Comparison of ENCODE assay signal across 29 cellular contexts in the genomic region with DNA sequence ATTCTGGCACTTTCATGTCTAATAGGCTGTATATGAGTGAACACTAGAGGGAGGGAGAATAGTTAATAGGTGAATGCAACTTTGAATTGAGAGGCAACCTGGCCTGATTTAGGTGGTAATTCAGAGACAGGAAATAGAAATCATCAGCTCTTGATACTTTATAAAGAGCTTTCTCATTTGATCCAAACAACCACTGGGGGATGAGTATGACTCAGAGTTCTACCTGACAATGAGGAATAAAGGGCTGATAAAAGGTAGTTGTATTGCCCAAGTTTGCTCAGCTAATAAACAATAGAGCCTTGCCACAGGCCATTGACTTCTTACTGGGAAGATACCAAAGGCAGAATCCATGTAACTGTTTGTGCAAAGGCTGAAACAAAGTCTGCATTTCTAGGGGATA. TPM values are rescaled to one million over a fixed set of nuclear protein-coding genes. Genes with fewer than 3 reads are reported as not detected.
DNase-seq lines count a peak whose midpoint lies in the region; ATAC-seq, FAIRE-seq and TF ChIP-seq lines count a peak whose summit lies in the region.
"Had no signal": no experiment of that assay in that cellular context is flagged by ENCODE, and none has a peak within 500 bp of the region (broad histone marks: within the 10 kb centered on the region; RNA-seq: fewer than 3 reads in every experiment).

No MANE protein-coding gene starts in this region.

- H3K9me3 ChIP-seq in breast epithelium = peaks cover 0 to 6% of the 10 kb centered on the region in 2 donors
- H3K9me3 ChIP-seq: colonic mucosa, ovary had no signal

- BruUV-seq in MCF 10A (replicated peaks; lab: Mats Ljungman, UMichigan) = no TSS peak

- CTCF ChIA-PET in MCF 10A (lab: Yijun Ruan, JAX) = interaction anchor here (0.6 to 2.5 kb wide), 6 partner anchors 8 to 1715 kb away, joined by 3 to 6 read pairs (median 4); no protein-coding TSS in a partner anchor

- H3K27me3 Mint-ChIP-seq in MCF 10A (ENCODE audit: insufficient read depth, unreplicated experiment) = peaks cover 52% of the 10 kb centered on the region

- H3K4me1 Mint-ChIP-seq in MCF 10A (ENCODE audit: insufficient read depth, unreplicated experiment) = peaks cover 5% of the 10 kb centered on the region

- H3K27me3 ChIP-seq in breast epithelium = no peaks in the 10 kb centered on the region
- H3K27me3 ChIP-seq in bronchial epithelial cell (ENCODE audit: control insufficient read depth, insufficient read depth, low read length) = peaks cover 2% of the 10 kb centered on the region
- H3K27me3 ChIP-seq: colonic mucosa, ovary, right atrium auricular region had no signal

- no peak overlapping the region for H3K27ac Mint-ChIP-seq in MCF 10A (ENCODE audit: low read depth, unreplicated experiment)
- H3K27ac Mint-ChIP-seq: activated CD4-positive, alpha-beta memory T cell treated with anti-CD3 and anti-CD28 coated beads, Interleukin-2, amount 10 ng/mL, durations not matched to agents 7 days and 5 days; activated naive CD8-positive, alpha-beta T cell; GM23338; immature natural killer cell had no signal

- no peaks in the 10 kb centered on the region for H3K4me1 ChIP-seq in breast epithelium
- H3K4me1 ChIP-seq: colonic mucosa had no signal

- H3K36me3 ChIP-seq in breast epithelium = no peaks in the 10 kb centered on the region
- H3K36me3 ChIP-seq in bronchial epithelial cell (ENCODE audit: control insufficient read depth, insufficient read depth, low read length) = no peaks in the 10 kb centered on the region
- H3K36me3 ChIP-seq: cardiac muscle cell, colonic mucosa, ovary, right atrium auricular region had no signal

- DNase-seq in MCF 10A (ENCODE audit: unreplicated experiment) (peak; percentile 33), breast epithelium (ENCODE audit: low spot score in 2 of 2) (no peak), NCI-H69 (lab: John Stamatoyannopoulos, UW) (peak; percentile 13), bronchial epithelial cell (ENCODE audit: low read depth) (peak; percentile 58), renal cortical epithelial cell (ENCODE audit: low read depth) (peak; percentile 63), NCI-H2029 treated with DMSO at 0.1 percent for 48 hours (lab: John Stamatoyannopoulos, UW) (no peak)
- DNase-seq: activated CD4-positive, alpha-beta memory T cell treated with anti-CD3 and anti-CD28 coated beads, Interleukin-2, amount 10 ng/mL, durations not matched to agents 7 days and 5 days; anterior cingulate cortex; colonic mucosa; effector CD4-positive, alpha-beta T cell; immature natural killer cell; KBM-7; mesenchymal stem cell; NCI-H1105; NCI-H2029; NCI-H446; NCI-H82; ovary; small intestine; stimulated activated naive CD4-positive, alpha-beta T cell had no signal

- H3K27ac ChIP-seq in breast epithelium = no peak overlapping the region
- H3K27ac ChIP-seq: C4-2B, cardiac muscle cell, colonic mucosa, ovary, right atrium auricular region had no signal

- no peak for ATAC-seq in GM18517 (IDR thresholded peaks at IDR 0.05; ENCODE audit: unreplicated experiment)
- ATAC-seq in HG03520 (IDR thresholded peaks at IDR 0.05; ENCODE audit: unreplicated experiment) = no peak
- ATAC-seq: GM23338 had no signal

- no peaks in the 10 kb centered on the region for H3K9me3 Mint-ChIP-seq in MCF 10A (ENCODE audit: unreplicated experiment)
- H3K9me3 Mint-ChIP-seq: activated CD4-positive, alpha-beta memory T cell treated with anti-CD3 and anti-CD28 coated beads, Interleukin-2, amount 10 ng/mL, durations not matched to agents 7 days and 5 days; GM23338 had no signal

- TF ChIP-seq POLR2A in breast epithelium (IDR thresholded peaks at IDR 0.05) = no peak

- no peaks in the 10 kb centered on the region for H3K36me3 Mint-ChIP-seq in MCF 10A (ENCODE audit: insufficient read depth, unreplicated experiment)
- H3K36me3 Mint-ChIP-seq: activated naive CD8-positive, alpha-beta T cell; immature natural killer cell had no signal

- intact Hi-C loops in MCF 10A (cut with micrococcal nuclease) = no loop called here
- intact Hi-C loops in breast epithelium (cut with DNase I; ENCODE audit: low total_unique reads) = no loop called here

- POLR2A ChIA-PET in MCF 10A (lab: Yijun Ruan, JAX) = interaction anchor here (2.3 kb wide), 1 partner anchor 10 kb away, joined by 6 read pairs; no protein-coding TSS in a partner anchor

- H3K4me3 ChIP-seq in breast epithelium (no peak overlapping the region), bronchial epithelial cell (ENCODE audit: low read depth, low read length) (no peak overlapping the region)
- H3K4me3 ChIP-seq: cardiac muscle cell, colonic mucosa, GM23338, ovary, right atrium auricular region had no signal

- no peak overlapping the region for H3K4me3 Mint-ChIP-seq in MCF 10A (ENCODE audit: unreplicated experiment)
- H3K4me3 Mint-ChIP-seq: activated CD4-positive, alpha-beta memory T cell treated with anti-CD3 and anti-CD28 coated beads, Interleukin-2, amount 10 ng/mL, durations not matched to agents 7 days and 5 days; activated naive CD8-positive, alpha-beta T cell; GM23338; immature natural killer cell had no signal

- TF ChIP-seq CTCF in MCF 10A (IDR thresholded peaks at IDR 0.05; ENCODE audit: unreplicated experiment) = no peak
- TF ChIP-seq CTCF in breast epithelium (IDR thresholded peaks at IDR 0.05) = no peak
- TF ChIP-seq CTCF in bronchial epithelial cell (IDR thresholded peaks at IDR 0.05; ENCODE audit: insufficient read depth, low read length, severe bottlenecking) = no peak

- no peak for FAIRE-seq in bronchial epithelial cell (lab: Jason Lieb, UNC)
- FAIRE-seq: GM19239, small intestine, TTC549 had no signal

RNA-seq across cellular contexts. Expression of a gene that starts 5.3 kb away (rescaled TPM):
- total RNA-seq in MCF 10A (2022) (25.2 and 29.2 TPM in 2 replicates), breast epithelium (10 to 100 TPM; 30.7 to 97.1 (median 39.0) TPM), bronchial epithelial cell (8.6 and 10.8 TPM in 2 replicates), renal cortical epithelial cell (2.4 and 3.2 TPM in 2 replicates)

Comparison
In these comparisons a context has a peak if more than half of its experiments do, and no peak if none do; other contexts are left out.
1. DNase-seq: peak in MCF 10A (single experiment), NCI-H69 (single experiment), bronchial epithelial cell (single experiment) and renal cortical epithelial cell (single experiment); none in breast epithelium (0 of 2) and NCI-H2029 treated with DMSO at 0.1 percent for 48 hours (single experiment).